1 cellular context compared by ENCODE assay signal in genomic region chr12:49892732-49893317, GRCh38.
TF ChIP-seq lines count a peak whose summit lies in the region.

No MANE protein-coding gene starts in this region.

TF ChIP-seq in H1, 55 proteins besides CTCF, POLR2A, EP300 and RAD21:
- TF ChIP-seq KDM4A (IDR thresholded peaks at IDR 0.05; ENCODE audit: low read depth, low read length, severe bottlenecking) (no peak), PHF8 (conservative IDR thresholded peaks at IDR 0.05; ENCODE audit: low read depth, low read length) (no peak), KDM1A (IDR thresholded peaks at IDR 0.05; ENCODE audit: borderline replicate concordance, low read length) (no peak), BRCA1 (IDR thresholded peaks at IDR 0.05; ENCODE audit: low read depth, low read length) (no peak), RNF2 (IDR thresholded peaks at IDR 0.05; ENCODE audit: borderline replicate concordance, low read depth, low read length, missing control alignments, poor library complexity, severe bottlenecking) (no peak), SIX5 (IDR thresholded peaks at IDR 0.05; ENCODE audit: low read depth, low read length) (no peak), USF2 (IDR thresholded peaks at IDR 0.05; ENCODE audit: low read length) (no peak)
- TF ChIP-seq, protein P1, sequence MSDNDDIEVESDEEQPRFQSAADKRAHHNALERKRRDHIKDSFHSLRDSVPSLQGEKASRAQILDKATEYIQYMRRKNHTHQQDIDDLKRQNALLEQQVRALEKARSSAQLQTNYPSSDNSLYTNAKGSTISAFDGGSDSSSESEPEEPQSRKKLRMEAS (IDR thresholded peaks at IDR 0.05), result no peak
